Comparison of ENCODE assay signal across 23 cellular contexts in the genomic region with DNA sequence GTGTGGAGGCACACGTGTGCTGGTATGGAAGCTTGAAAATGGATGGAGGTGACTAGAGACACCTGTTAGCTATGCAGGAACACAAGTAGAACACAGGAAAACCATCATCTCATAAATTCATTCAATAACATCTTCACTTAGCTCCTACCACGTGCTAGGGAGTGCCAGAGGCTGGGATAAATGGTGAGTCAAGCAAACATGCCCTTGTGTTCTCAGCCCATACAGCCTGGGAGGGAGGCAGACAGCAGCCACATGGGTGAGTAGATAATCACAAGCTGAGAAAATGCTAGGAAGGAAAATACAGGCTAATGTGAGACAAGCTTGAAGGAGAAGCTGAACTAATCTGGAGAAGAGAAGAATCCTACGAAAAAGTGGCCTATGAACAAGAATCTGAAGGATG.
A peak's percentile ranks its signal among the peaks of the same experiment; 100 is the strongest.
DNase-seq lines count a peak whose midpoint lies in the region; ATAC-seq, FAIRE-seq and TF ChIP-seq lines count a peak whose summit lies in the region.
"Had no signal": no experiment of that assay in that cellular context is flagged by ENCODE, and none has a peak within 500 bp of the region (broad histone marks: within the 10 kb centered on the region; RNA-seq: fewer than 3 reads in every experiment).

No MANE protein-coding gene starts in this region.

- H3K27ac ChIP-seq in pancreas, result no peak overlapping the region
- H3K27ac ChIP-seq: gastroesophageal sphincter had no signal

- peak; percentile 21 for DNase-seq in AG09309 (ENCODE audit: low read depth)
- DNase-seq in LHCN-M2 (ENCODE audit: low read depth), result peak; percentile 5
- DNase-seq in ecto neural progenitor cell (ENCODE audit: low spot score), result peak; percentile 6
- DNase-seq in mucosa of gallbladder (ENCODE audit: low spot score), result peak; percentile 20
- DNase-seq in pancreas, result no peak
- no peak for DNase-seq in D721Med (ENCODE audit: insufficient read length, low spot score)
- DNase-seq in NCI-H187 (lab: John Stamatoyannopoulos, UW), result no peak
- DNase-seq: activated B cell treated with CpG ODN at 0.5 μM for 24 hours; activated CD4-positive, alpha-beta T cell treated with anti-CD3 and anti-CD28 coated beads, Interleukin-2, amount 50 U/mL, for 4 hours; activated gamma-delta T cell; amniotic stem cell; DMS153; GF-D8; kidney; NCI-H1092 treated with DMSO at 0.1 percent for 48 hours; NCI-H2029 treated with DMSO at 0.1 percent for 48 hours; Right ventricle myocardium superior; stimulated activated CD4-positive, alpha-beta T cell treated with anti-CD3 and anti-CD28 coated beads, Interleukin-12 subunit alpha, Interleukin-12 subunit beta, amount 100 ng/mL, for 4 hours; stimulated activated naive CD8-positive, alpha-beta T cell treated with anti-CD3 and anti-CD28 coated beads, Interleukin-15, amount 100 ng/mL, for 72 hours; T-helper 9 cell had no signal

- no peaks in the 10 kb centered on the region for H3K4me1 ChIP-seq in pancreas

- H3K27me3 ChIP-seq in pancreas, result no peaks in the 10 kb centered on the region
- H3K27me3 ChIP-seq: gastroesophageal sphincter had no signal

- TF ChIP-seq CTCF in AG09309 (IDR thresholded peaks at IDR 0.05; ENCODE audit: control insufficient read depth, insufficient read depth, low read depth, low read length, missing control alignments), result no peak
- TF ChIP-seq CTCF in pancreas (IDR thresholded peaks at IDR 0.05), result no peak
- TF ChIP-seq CTCF in D721Med (IDR thresholded peaks at IDR 0.05; ENCODE audit: insufficient read depth, missing control alignments), result no peak

- no peaks in the 10 kb centered on the region for H3K36me3 ChIP-seq in pancreas
- H3K36me3 ChIP-seq: gastroesophageal sphincter had no signal

- no peak for ATAC-seq in pancreas
- ATAC-seq in GM19455 (IDR thresholded peaks at IDR 0.05; ENCODE audit: unreplicated experiment), result no peak
- ATAC-seq: gastroesophageal sphincter; HCT116; stimulated activated naive CD8-positive, alpha-beta T cell treated with anti-CD3 and anti-CD28 coated beads, Interleukin-15, amount 100 ng/mL, for 72 hours had no signal

- intact Hi-C loops in pancreas (cut with DNase I), result no loop called here

- WGBS in pancreas, 2 donors, result 82 to 88% methylated on average over 3 of the region's 3 CpGs

- H3K4me3 ChIP-seq in AG09309 (ENCODE audit: control insufficient read depth, low read depth, low read length) (no peak overlapping the region), pancreas (no peak overlapping the region)
- H3K4me3 ChIP-seq: gastroesophageal sphincter had no signal

- no peak for FAIRE-seq in pancreas (lab: Jason Lieb, UNC)
- FAIRE-seq in D721Med (lab: Jason Lieb, UNC), result no peak
- FAIRE-seq: kidney had no signal

- no peaks in the 10 kb centered on the region for H3K9me3 ChIP-seq in pancreas
- H3K9me3 ChIP-seq: gastroesophageal sphincter had no signal

Comparison
In these comparisons a context has a peak if more than half of its experiments do, and no peak if none do; other contexts are left out.
1. DNase-seq: peak in AG09309 (single experiment), LHCN-M2 (single experiment), ecto neural progenitor cell (single experiment) and mucosa of gallbladder (single experiment); none in pancreas (0 of 6), D721Med (single experiment) and NCI-H187 (0 of 2).